22 cellular contexts compared by ENCODE assay signal in genomic region chr10:25698638-25699037, GRCh38.
"Had no signal": no experiment of that assay in that cellular context is flagged by ENCODE, and none has a peak within 500 bp of the region (broad histone marks: within the 10 kb centered on the region; RNA-seq: fewer than 3 reads in every experiment).

No MANE protein-coding gene starts in this region.

- DNase-seq: effector CD4-positive, alpha-beta T cell; foreskin fibroblast; gastrocnemius medialis; mucosa of descending colon; naive B cell; stimulated activated CD4-positive, alpha-beta T cell treated with anti-CD3 and anti-CD28 coated beads, Interleukin-2, amount 100 ng/mL, for 24 hours; stimulated activated CD4-positive, alpha-beta T cell treated with anti-CD3 and anti-CD28 coated beads, Interleukin-4, amount 100 ng/mL, for 24 hours; stimulated activated naive CD4-positive, alpha-beta T cell treated with Interleukin-2 at 50 U/mL for 16 hours; stomach; thyroid gland had no signal

- H3K36me3 ChIP-seq: gastrocnemius medialis, neural progenitor cell, prostate gland, right atrium auricular region, stomach, thyroid gland had no signal

- H3K4me3 Mint-ChIP-seq: memory B cell; mesothelial cell of epicardium; naive B cell; natural killer cell treated with Interleukin-12 subunit alpha and Interleukin-12 subunit beta and Interleukin-15 and Interleukin-18, amount 100 ng/mL, for 72 hours; neural progenitor cell; stimulated activated effector memory CD8-positive, alpha-beta T cell treated with anti-CD3 and anti-CD28 coated beads, Interleukin-12 subunit alpha, Interleukin-12 subunit beta, amount 100 ng/mL, for 72 hours had no signal

- H3K27me3 Mint-ChIP-seq: memory B cell, naive B cell had no signal

- FAIRE-seq: colon, keratinocyte had no signal

- H3K27me3 ChIP-seq: gastrocnemius medialis, neural progenitor cell, right atrium auricular region, stomach, thyroid gland had no signal

- H3K27ac ChIP-seq: dorsolateral prefrontal cortex, gastrocnemius medialis, neural progenitor cell, prostate gland, right atrium auricular region, stomach, thyroid gland had no signal

- H3K36me3 Mint-ChIP-seq: memory B cell; mesothelial cell of epicardium; natural killer cell treated with Interleukin-12 subunit alpha and Interleukin-12 subunit beta and Interleukin-15 and Interleukin-18, amount 100 ng/mL, for 72 hours; neural progenitor cell; stimulated activated effector memory CD8-positive, alpha-beta T cell treated with anti-CD3 and anti-CD28 coated beads, Interleukin-12 subunit alpha, Interleukin-12 subunit beta, amount 100 ng/mL, for 72 hours had no signal

- H3K27ac Mint-ChIP-seq: memory B cell; natural killer cell treated with Interleukin-12 subunit alpha and Interleukin-12 subunit beta and Interleukin-15 and Interleukin-18, amount 100 ng/mL, for 72 hours; stimulated activated effector memory CD8-positive, alpha-beta T cell treated with anti-CD3 and anti-CD28 coated beads, Interleukin-12 subunit alpha, Interleukin-12 subunit beta, amount 100 ng/mL, for 72 hours had no signal

- H3K4me1 Mint-ChIP-seq: stimulated activated effector memory CD8-positive, alpha-beta T cell treated with anti-CD3 and anti-CD28 coated beads, Interleukin-12 subunit alpha, Interleukin-12 subunit beta, amount 100 ng/mL, for 72 hours had no signal

- H3K9me3 Mint-ChIP-seq: memory B cell; mesothelial cell of epicardium; natural killer cell treated with Interleukin-12 subunit alpha and Interleukin-12 subunit beta and Interleukin-15 and Interleukin-18, amount 100 ng/mL, for 72 hours; neural progenitor cell had no signal

- H3K4me3 ChIP-seq: dorsolateral prefrontal cortex, gastrocnemius medialis, lung, mucosa of descending colon, neural progenitor cell, prostate gland, right atrium auricular region, stomach, thyroid gland had no signal

- H3K9me3 ChIP-seq: gastrocnemius medialis, mucosa of descending colon, prostate gland, right atrium auricular region, stomach, thyroid gland had no signal

- ATAC-seq: gastrocnemius medialis; mucosa of descending colon; sciatic nerve; stimulated activated effector memory CD8-positive, alpha-beta T cell treated with anti-CD3 and anti-CD28 coated beads, Interleukin-12 subunit alpha, Interleukin-12 subunit beta, amount 100 ng/mL, for 72 hours had no signal
